ENCODE assay signal across 27 cellular contexts in the genomic region with DNA sequence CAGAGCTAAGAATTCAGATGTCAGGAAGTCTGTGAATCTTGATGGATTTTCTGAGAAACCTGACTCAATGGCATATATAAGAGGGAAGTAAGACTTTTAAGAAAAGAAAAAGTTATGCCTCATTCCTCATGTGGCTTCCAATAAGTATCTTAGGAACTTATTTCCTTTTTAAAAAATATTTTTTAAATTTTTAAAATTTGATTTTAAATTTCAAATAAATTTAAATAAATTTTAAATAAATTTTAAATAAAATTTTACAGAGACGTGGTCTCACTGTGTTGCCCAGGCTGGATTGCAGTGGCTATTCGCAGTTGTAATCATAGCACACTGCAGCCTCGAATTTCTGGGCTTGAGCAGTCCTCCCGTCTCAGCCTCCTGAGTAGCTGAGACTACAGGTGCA.
"Had no signal": no experiment of that assay in that cellular context is flagged by ENCODE, and none has a peak within 500 bp of the region (broad histone marks: within the 10 kb centered on the region; RNA-seq: fewer than 3 reads in every experiment).

No MANE protein-coding gene starts in this region.

- H3K9me3 ChIP-seq: neutrophil, pancreas, psoas muscle, right lobe of liver, sigmoid colon, stomach, suprapubic skin, testis, tibial artery, transverse colon, vagina had no signal

- H3K27me3 Mint-ChIP-seq: naive thymus-derived CD8-positive, alpha-beta T cell; natural killer cell treated with Interleukin-12 subunit alpha and Interleukin-12 subunit beta and Interleukin-15 and Interleukin-18, amount 100 ng/mL, for 72 hours; stimulated activated naive B cell treated with anti-CD40 and anti-IgM and Interleukin-4, amounts not matched to agents 10 μg/mL and 1 μg/mL and 100 μg/mL, for 72 hours; stimulated activated naive CD8-positive, alpha-beta T cell treated with anti-CD3 and anti-CD28 coated beads, Interleukin-15, Interleukin-2, amounts not matched to agents 100 ng/mL and 50 ng/mL, for 24 hours; type B pancreatic cell had no signal

- H3K36me3 ChIP-seq: right lobe of liver, transverse colon had no signal

- DNase-seq: naive thymus-derived CD8-positive, alpha-beta T cell; nephron progenitor cell; nucleus accumbens; pancreas; psoas muscle; right cardiac atrium; right lobe of liver; sigmoid colon; small intestine; stimulated activated CD4-positive, alpha-beta T cell treated with anti-CD3 and anti-CD28 coated beads, Interleukin-15, amount 100 ng/mL, for 24 hours; stimulated activated CD4-positive, alpha-beta T cell treated with anti-CD3 and anti-CD28 coated beads, Interleukin-2, amount 100 ng/mL, for 24 hours; stimulated activated CD4-positive, alpha-beta T cell treated with anti-CD3 and anti-CD28 coated beads, Interleukin-2, amount 100 ng/mL, for 48 hours; stimulated activated CD4-positive, alpha-beta T cell treated with anti-CD3 and anti-CD28 coated beads, Interleukin-4, amount 100 ng/mL, for 24 hours; stimulated activated naive B cell treated with anti-CD40 and anti-IgM and Interleukin-4, amounts not matched to agents 10 μg/mL and 1 μg/mL and 100 μg/mL, for 72 hours; stimulated activated naive CD4-positive, alpha-beta T cell treated with Interleukin-2 at 50 U/mL for 16 hours; stomach; testis; tibial artery; transverse colon had no signal

- H3K4me3 Mint-ChIP-seq: naive thymus-derived CD8-positive, alpha-beta T cell; natural killer cell treated with Interleukin-12 subunit alpha and Interleukin-12 subunit beta and Interleukin-15 and Interleukin-18, amount 100 ng/mL, for 72 hours; nephron progenitor cell; neural crest cell; stimulated activated effector memory CD8-positive, alpha-beta T cell treated with anti-CD3 and anti-CD28 coated beads, Interleukin-12 subunit alpha, Interleukin-12 subunit beta, amount 100 ng/mL, for 72 hours; stimulated activated naive B cell treated with anti-CD40 and anti-IgM and Interleukin-4, amounts not matched to agents 10 μg/mL and 1 μg/mL and 100 μg/mL, for 72 hours; stimulated activated naive CD8-positive, alpha-beta T cell treated with anti-CD3 and anti-CD28 coated beads, Interleukin-15, Interleukin-2, amounts not matched to agents 100 ng/mL and 50 ng/mL, for 24 hours; type B pancreatic cell had no signal

- H3K27ac ChIP-seq: neutrophil, pancreas, psoas muscle, right lobe of liver, sigmoid colon, stomach, suprapubic skin, testis, tibial artery, transverse colon, vagina had no signal

- H3K4me1 ChIP-seq: pancreas, psoas muscle, right lobe of liver, sigmoid colon, stomach, suprapubic skin, tibial artery, transverse colon, vagina had no signal

- H3K4me1 Mint-ChIP-seq: nephron progenitor cell; stimulated activated effector memory CD8-positive, alpha-beta T cell treated with anti-CD3 and anti-CD28 coated beads, Interleukin-12 subunit alpha, Interleukin-12 subunit beta, amount 100 ng/mL, for 72 hours; stimulated activated naive B cell treated with anti-CD40 and anti-IgM and Interleukin-4, amounts not matched to agents 10 μg/mL and 1 μg/mL and 100 μg/mL, for 72 hours had no signal

- ATAC-seq: naive thymus-derived CD8-positive, alpha-beta T cell; natural killer cell treated with Interleukin-12 subunit alpha and Interleukin-12 subunit beta and Interleukin-15 and Interleukin-18, amount 100 ng/mL, for 72 hours; pancreas; psoas muscle; right cardiac atrium; right lobe of liver; stimulated activated effector memory CD8-positive, alpha-beta T cell treated with anti-CD3 and anti-CD28 coated beads, Interleukin-12 subunit alpha, Interleukin-12 subunit beta, amount 100 ng/mL, for 72 hours; stimulated activated naive B cell treated with anti-CD40 and anti-IgM and Interleukin-4, amounts not matched to agents 10 μg/mL and 1 μg/mL and 100 μg/mL, for 72 hours had no signal

- H3K9me3 Mint-ChIP-seq: naive thymus-derived CD8-positive, alpha-beta T cell; natural killer cell treated with Interleukin-12 subunit alpha and Interleukin-12 subunit beta and Interleukin-15 and Interleukin-18, amount 100 ng/mL, for 72 hours; nephron progenitor cell; neural crest cell; stimulated activated effector memory CD8-positive, alpha-beta T cell treated with anti-CD3 and anti-CD28 coated beads, Interleukin-12 subunit alpha, Interleukin-12 subunit beta, amount 100 ng/mL, for 72 hours; stimulated activated naive B cell treated with anti-CD40 and anti-IgM and Interleukin-4, amounts not matched to agents 10 μg/mL and 1 μg/mL and 100 μg/mL, for 72 hours; stimulated activated naive CD8-positive, alpha-beta T cell treated with anti-CD3 and anti-CD28 coated beads, Interleukin-15, Interleukin-2, amounts not matched to agents 100 ng/mL and 50 ng/mL, for 24 hours; type B pancreatic cell had no signal

- H3K4me3 ChIP-seq: pancreas, psoas muscle, right lobe of liver, sigmoid colon, stomach, suprapubic skin, testis, tibial artery, transverse colon, vagina had no signal

- H3K27ac Mint-ChIP-seq: stimulated activated effector memory CD8-positive, alpha-beta T cell treated with anti-CD3 and anti-CD28 coated beads, Interleukin-12 subunit alpha, Interleukin-12 subunit beta, amount 100 ng/mL, for 72 hours; stimulated activated naive B cell treated with anti-CD40 and anti-IgM and Interleukin-4, amounts not matched to agents 10 μg/mL and 1 μg/mL and 100 μg/mL, for 72 hours; stimulated activated naive CD8-positive, alpha-beta T cell treated with anti-CD3 and anti-CD28 coated beads, Interleukin-15, Interleukin-2, amounts not matched to agents 100 ng/mL and 50 ng/mL, for 24 hours; type B pancreatic cell had no signal

- H3K27me3 ChIP-seq: neutrophil, pancreas, right lobe of liver, sigmoid colon, stomach, suprapubic skin, testis, tibial artery, transverse colon, vagina had no signal
